21 cellular contexts compared by ENCODE assay signal in the genomic region with DNA sequence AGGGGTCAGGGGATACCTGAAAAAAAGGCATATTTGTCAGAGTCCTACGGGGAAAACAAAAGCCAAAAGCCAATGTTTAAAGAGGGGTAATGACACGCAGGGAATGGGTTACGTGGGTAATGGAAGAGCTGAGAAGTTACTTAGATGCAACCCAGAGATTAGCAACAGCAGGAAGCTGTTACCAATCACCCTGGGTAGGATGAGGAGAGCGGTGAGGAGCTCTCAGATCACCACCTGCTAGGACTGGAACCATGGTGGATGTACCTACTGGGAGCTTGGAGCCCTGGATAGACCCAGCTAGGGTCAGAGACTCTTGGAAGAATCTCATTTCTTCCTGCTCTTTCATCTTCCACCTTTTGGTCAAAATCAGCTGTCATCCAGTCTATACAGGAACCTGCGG. TPM values are rescaled to one million over a fixed set of nuclear protein-coding genes. Genes with fewer than 3 reads are reported as not detected.
DNase-seq lines count a peak whose midpoint lies in the region; ATAC-seq, FAIRE-seq and TF ChIP-seq lines count a peak whose summit lies in the region.
"Had no signal": no experiment of that assay in that cellular context is flagged by ENCODE, and none has a peak within 500 bp of the region (broad histone marks: within the 10 kb centered on the region; RNA-seq: fewer than 3 reads in every experiment).

No MANE protein-coding gene starts in this region.

- POLR2A ChIA-PET in naive thymus-derived CD8-positive, alpha-beta T cell (lab: Charles Lee), result interaction anchor here (0.6 kb wide), 1 partner anchor 1630 kb away, joined by 3 read pairs; no protein-coding TSS in a partner anchor

- H3K9me3 ChIP-seq in sigmoid colon, result no peaks in the 10 kb centered on the region
- H3K9me3 ChIP-seq in pancreas, result no peaks in the 10 kb centered on the region

- intact Hi-C loops in CD14-positive monocyte (cut with micrococcal nuclease) (loop anchor here in 1 of 2 donors (5.0 kb wide), 1 partner anchor 74 kb away; no protein-coding TSS in a partner anchor), sigmoid colon (cut with DNase I) (no loop called here), pancreas (cut with DNase I) (no loop called here)
- intact Hi-C loops in dendritic cell treated with granulocyte-macrophage colony-stimulating factor and Interleukin-4, amounts not matched to agents 40 ng/mL and 50 ng/mL, for 4 days (cut with micrococcal nuclease), result no loop called here

- 93 to 97% methylated on average over 5 of the region's 5 CpGs for WGBS in sigmoid colon, 2 donors
- 92 to 94% methylated on average over 5 of the region's 5 CpGs for WGBS in pancreas, 2 donors

- TF ChIP-seq CTCF in CD14-positive monocyte (IDR thresholded peaks at IDR 0.05), result no peak
- no peak for TF ChIP-seq CTCF in sigmoid colon (IDR thresholded peaks at IDR 0.05)
- no peak for TF ChIP-seq CTCF in pancreas (IDR thresholded peaks at IDR 0.05)

- peak overlapping the region in 4 of 7 donors; percentile 56 to 88 (median 74) for H3K27ac Mint-ChIP-seq in CD14-positive monocyte
- H3K27ac Mint-ChIP-seq in dendritic cell treated with granulocyte-macrophage colony-stimulating factor and Interleukin-4, amounts not matched to agents 40 ng/mL and 50 ng/mL, for 4 days, result peak overlapping the region; percentile 34
- H3K27ac Mint-ChIP-seq in naive thymus-derived CD8-positive, alpha-beta T cell, result peak overlapping the region in 1 of 10 donors; percentile 43
- H3K27ac Mint-ChIP-seq: CD4-positive, alpha-beta T cell had no signal

- no peak overlapping the region for H3K4me3 ChIP-seq in Jurkat, Clone E6-1 (ENCODE audit: low read length)
- H3K4me3 ChIP-seq in sigmoid colon (no peak overlapping the region), pancreas (no peak overlapping the region)
- H3K4me3 ChIP-seq: dorsolateral prefrontal cortex, skin epidermis had no signal

- no peaks in the 10 kb centered on the region for H3K36me3 Mint-ChIP-seq in CD14-positive monocyte
- no peaks in the 10 kb centered on the region for H3K36me3 Mint-ChIP-seq in dendritic cell treated with granulocyte-macrophage colony-stimulating factor and Interleukin-4, amounts not matched to agents 40 ng/mL and 50 ng/mL, for 4 days (ENCODE audit: low read depth)
- no peaks in the 10 kb centered on the region for H3K36me3 Mint-ChIP-seq in naive thymus-derived CD8-positive, alpha-beta T cell
- H3K36me3 Mint-ChIP-seq: activated naive CD4-positive, alpha-beta T cell treated with anti-CD3 and anti-CD28 coated beads, Interleukin-2, amount 10 ng/mL, durations not matched to agents 7 days and 5 days had no signal

- no peaks in the 10 kb centered on the region for H3K27me3 ChIP-seq in sigmoid colon
- no peaks in the 10 kb centered on the region for H3K27me3 ChIP-seq in pancreas
- H3K27me3 ChIP-seq: dorsolateral prefrontal cortex had no signal

- H3K36me3 ChIP-seq in sigmoid colon (no peaks in the 10 kb centered on the region), pancreas (no peaks in the 10 kb centered on the region)

- peaks cover 0 to 4% (median 0%) of the 10 kb centered on the region in 7 donors for H3K9me3 Mint-ChIP-seq in CD14-positive monocyte
- no peaks in the 10 kb centered on the region for H3K9me3 Mint-ChIP-seq in dendritic cell treated with granulocyte-macrophage colony-stimulating factor and Interleukin-4, amounts not matched to agents 40 ng/mL and 50 ng/mL, for 4 days
- H3K9me3 Mint-ChIP-seq in naive thymus-derived CD8-positive, alpha-beta T cell, result peaks cover 0 to 1% (median 0%) of the 10 kb centered on the region in 9 donors
- H3K9me3 Mint-ChIP-seq: activated naive CD4-positive, alpha-beta T cell treated with anti-CD3 and anti-CD28 coated beads, Interleukin-2, amount 10 ng/mL, durations not matched to agents 7 days and 5 days; activated T-cell treated with anti-CD3 and anti-CD28 coated beads, Interleukin-2, amount 50 U/mL, for 4 hours; CD4-positive, alpha-beta T cell had no signal

- TF ChIP-seq POLR2A in sigmoid colon (IDR thresholded peaks at IDR 0.05), result no peak

- no peak for TF ChIP-seq EP300 in sigmoid colon (IDR thresholded peaks at IDR 0.05)

- H3K27me3 Mint-ChIP-seq in CD14-positive monocyte (ENCODE audit: low read depth in 3 of 3), result no peaks in the 10 kb centered on the region
- H3K27me3 Mint-ChIP-seq in dendritic cell treated with granulocyte-macrophage colony-stimulating factor and Interleukin-4, amounts not matched to agents 40 ng/mL and 50 ng/mL, for 4 days, result no peaks in the 10 kb centered on the region
- H3K27me3 Mint-ChIP-seq in naive thymus-derived CD8-positive, alpha-beta T cell, result no peaks in the 10 kb centered on the region
- H3K27me3 Mint-ChIP-seq: CD4-positive, alpha-beta T cell had no signal

- no peak overlapping the region for H3K27ac ChIP-seq in sigmoid colon
- no peak overlapping the region for H3K27ac ChIP-seq in pancreas

- DNase-seq in CD14-positive monocyte (ENCODE audit: low spot score), result no peak
- peak; percentile 38 for DNase-seq in Jurkat, Clone E6-1 (ENCODE audit: low read depth, low spot score)
- peak; percentile 14 for DNase-seq in sigmoid colon
- DNase-seq in pancreas, result no peak
- DNase-seq in naive thymus-derived CD8-positive, alpha-beta T cell, result no peak
- DNase-seq: activated CD4-positive, alpha-beta T cell treated with anti-CD3 and anti-CD28 coated beads for 48 hours; activated naive CD4-positive, alpha-beta T cell treated with anti-CD3 and anti-CD28 coated beads, Interleukin-2, amount 10 ng/mL, durations not matched to agents 7 days and 5 days; activated T-cell treated with anti-CD3 and anti-CD28 coated beads, Interleukin-2, amount 50 U/mL, for 4 hours; CD4-positive, alpha-beta T cell; DMS 273 treated with DMSO at 0.1 percent for 48 hours; dorsolateral prefrontal cortex; glutamatergic neuron; KG1; NCI-H1092; NCI-H187 treated with DMSO at 0.1 percent for 48 hours; NCI-H526 treated with DMSO at 0.1 percent for 48 hours; nucleus accumbens; stimulated activated CD4-positive, alpha-beta T cell treated with anti-CD3 and anti-CD28 coated beads, Interleukin-1b, Interleukin-23, amount 100 ng/mL, for 48 hours had no signal

- H3K4me1 Mint-ChIP-seq in CD14-positive monocyte, result peaks cover 88% of the 10 kb centered on the region
- H3K4me1 Mint-ChIP-seq in dendritic cell treated with granulocyte-macrophage colony-stimulating factor and Interleukin-4, amounts not matched to agents 40 ng/mL and 50 ng/mL, for 4 days (ENCODE audit: low read depth), result peaks cover 89% of the 10 kb centered on the region
- peaks cover 0 to 12% (median 6%) of the 10 kb centered on the region in 4 donors for H3K4me1 Mint-ChIP-seq in naive thymus-derived CD8-positive, alpha-beta T cell

- peaks cover 0 to 35% (median 16%) of the 10 kb centered on the region in 4 donors for H3K4me1 ChIP-seq in sigmoid colon
- H3K4me1 ChIP-seq in pancreas, result peaks cover 0 to 16% (median 0%) of the 10 kb centered on the region in 3 donors

- FAIRE-seq in pancreas (lab: Jason Lieb, UNC), result no peak

- ATAC-seq in pancreas (no peak), HG02973 (IDR thresholded peaks at IDR 0.05; ENCODE audit: unreplicated experiment) (no peak)
- no peak for ATAC-seq in naive thymus-derived CD8-positive, alpha-beta T cell
- ATAC-seq: activated T-cell treated with anti-CD3 and anti-CD28 coated beads, Interleukin-2, amount 50 U/mL, for 4 hours had no signal

- H3K4me3 Mint-ChIP-seq in CD14-positive monocyte, result no peak overlapping the region
- no peak overlapping the region for H3K4me3 Mint-ChIP-seq in dendritic cell treated with granulocyte-macrophage colony-stimulating factor and Interleukin-4, amounts not matched to agents 40 ng/mL and 50 ng/mL, for 4 days
- no peak overlapping the region for H3K4me3 Mint-ChIP-seq in naive thymus-derived CD8-positive, alpha-beta T cell
- H3K4me3 Mint-ChIP-seq: activated naive CD4-positive, alpha-beta T cell treated with anti-CD3 and anti-CD28 coated beads, Interleukin-2, amount 10 ng/mL, durations not matched to agents 7 days and 5 days; activated T-cell treated with anti-CD3 and anti-CD28 coated beads, Interleukin-2, amount 50 U/mL, for 4 hours; CD4-positive, alpha-beta T cell had no signal

RNA-seq across cellular contexts. Expression of gene RNF24, which starts 51.2 kb away (rescaled TPM):
- polyA plus RNA-seq in CD14-positive monocyte (10 to 100 TPM; 18.6 to 36.2 TPM), sigmoid colon (1 to 10 TPM in 2 of 3 donors, under 1 TPM in 1; 0.60 to 4.6 (median 1.4) TPM), pancreas (1 to 10 TPM; 1.6 to 2.4 TPM)
- polyA plus RNA-seq in Jurkat, Clone E6-1 (2012; ENCODE audit: insufficient read depth, insufficient read length), result 12.2 TPM
- total RNA-seq in sigmoid colon (10 to 100 TPM in 2 of 4 donors, 1 to 10 TPM in 2; 5.6 to 11.0 (median 9.9) TPM), pancreas (10 to 100 TPM in 2 of 6 donors, 1 to 10 TPM in 4; 2.7 to 13.6 (median 5.7) TPM)
- total RNA-seq in naive thymus-derived CD8-positive, alpha-beta T cell, result 10 to 100 TPM; 18.0 to 19.9 TPM
- 10 to 100 TPM in 2 of 3 donors, 1 to 10 TPM in 1; 6.4 to 13.3 (median 10.1) TPM for polyA plus RNA-seq in naive thymus-derived CD8-positive, alpha-beta T cell

Comparison
In these comparisons a context has a peak if more than half of its experiments do, and no peak if none do; other contexts are left out.
1. DNase-seq: peak in Jurkat, Clone E6-1 (single experiment) and sigmoid colon (single experiment); none in CD14-positive monocyte (single experiment), pancreas (0 of 6) and naive thymus-derived CD8-positive, alpha-beta T cell (0 of 10).